ENCODE assay signal across 31 cellular contexts in the genomic region with DNA sequence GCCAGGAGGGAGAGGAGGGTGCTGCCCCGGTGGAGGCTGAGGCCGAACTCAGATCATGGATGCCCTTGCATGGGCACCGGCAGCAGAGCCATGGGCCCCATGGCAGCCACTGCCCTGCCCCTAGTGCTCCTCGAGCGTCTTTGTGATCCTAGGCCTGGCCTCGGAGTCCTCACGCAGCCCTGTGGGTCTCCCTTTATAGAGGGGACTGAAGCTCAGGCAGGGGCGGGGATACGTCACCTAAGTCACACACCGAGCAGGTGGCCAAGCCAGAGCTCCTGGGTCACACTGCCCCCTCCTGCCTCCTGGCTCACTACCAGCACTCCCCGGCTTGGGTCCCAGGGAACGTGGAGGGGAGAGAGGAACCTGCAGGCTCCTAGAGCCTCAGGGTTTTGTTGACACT. TPM values are rescaled to one million over a fixed set of nuclear protein-coding genes. Genes with fewer than 3 reads are reported as not detected.
A peak's percentile ranks its signal among the peaks of the same experiment; 100 is the strongest.
DNase-seq lines count a peak whose midpoint lies in the region; ATAC-seq and TF ChIP-seq lines count a peak whose summit lies in the region.
"Had no signal": no experiment of that assay in that cellular context is flagged by ENCODE, and none has a peak within 500 bp of the region (broad histone marks: within the 10 kb centered on the region; RNA-seq: fewer than 3 reads in every experiment).

No MANE protein-coding gene starts in this region.

- no peaks in the 10 kb centered on the region for H3K27me3 Mint-ChIP-seq in activated naive CD4-positive, alpha-beta T cell treated with anti-CD3 and anti-CD28 coated beads, Interleukin-2, amount 10 ng/mL, durations not matched to agents 7 days and 5 days
- H3K27me3 Mint-ChIP-seq: activated CD8-positive, alpha-beta T cell treated with anti-CD3 and anti-CD28 coated beads for 36 hours; B cell; central memory CD8-positive, alpha-beta T cell; naive thymus-derived CD4-positive, alpha-beta T cell; stimulated activated naive CD8-positive, alpha-beta T cell treated with anti-CD3 and anti-CD28 coated beads, Interleukin-15, amount 100 ng/mL, for 72 hours had no signal

- H3K4me1 ChIP-seq in body of pancreas (no peaks in the 10 kb centered on the region), osteoblast (ENCODE audit: insufficient read depth, low read length) (no peaks in the 10 kb centered on the region), tibial artery (no peaks in the 10 kb centered on the region)

- H3K36me3 ChIP-seq in body of pancreas (replicated peaks in 1 of 2; ENCODE audit: insufficient read depth in 1 of 2, low read depth in 2 of 2) (peaks cover 15 to 51% of the 10 kb centered on the region in 2 donors), osteoblast (ENCODE audit: insufficient read depth, low read length) (peaks cover 63% of the 10 kb centered on the region), tibial artery (peaks cover 78 to 97% (median 92%) of the 10 kb centered on the region in 3 donors)

- H3K36me3 Mint-ChIP-seq in activated naive CD4-positive, alpha-beta T cell treated with anti-CD3 and anti-CD28 coated beads, Interleukin-2, amount 10 ng/mL, durations not matched to agents 7 days and 5 days: peaks cover 19% of the 10 kb centered on the region

- H3K9me3 Mint-ChIP-seq in activated naive CD4-positive, alpha-beta T cell treated with anti-CD3 and anti-CD28 coated beads, Interleukin-2, amount 10 ng/mL, durations not matched to agents 7 days and 5 days: no peaks in the 10 kb centered on the region
- H3K9me3 Mint-ChIP-seq: activated CD8-positive, alpha-beta T cell treated with anti-CD3 and anti-CD28 coated beads for 36 hours; central memory CD8-positive, alpha-beta T cell; naive thymus-derived CD4-positive, alpha-beta T cell; stimulated activated naive CD8-positive, alpha-beta T cell treated with anti-CD3 and anti-CD28 coated beads, Interleukin-15, amount 100 ng/mL, for 72 hours had no signal

- no peaks in the 10 kb centered on the region for H3K79me2 ChIP-seq in osteoblast (ENCODE audit: insufficient read depth, low read length)

- H3K4me3 ChIP-seq in NB4 (ENCODE audit: low read depth, low read length): no peak overlapping the region
- no peak overlapping the region for H3K4me3 ChIP-seq in body of pancreas
- H3K4me3 ChIP-seq in osteoblast (ENCODE audit: insufficient read depth, low read length): no peak overlapping the region
- H3K4me3 ChIP-seq in tibial artery: no peak overlapping the region
- H3K4me3 ChIP-seq: gastrocnemius medialis, K562 had no signal

- no peak for ATAC-seq in body of pancreas
- ATAC-seq: activated CD8-positive, alpha-beta T cell treated with anti-CD3 and anti-CD28 coated beads for 36 hours; HCT116; naive thymus-derived CD4-positive, alpha-beta T cell; stimulated activated naive CD8-positive, alpha-beta T cell treated with anti-CD3 and anti-CD28 coated beads, Interleukin-15, amount 100 ng/mL, for 72 hours had no signal

- DNase-seq in NCI-H82 (lab: John Stamatoyannopoulos, UW) (peak; percentile 27), NCI-H82 treated with DMSO at 0.1 percent for 48 hours (lab: John Stamatoyannopoulos, UW; ENCODE audit: unreplicated experiment) (no peak), NB4 (ENCODE audit: low read depth) (peak; percentile 28), body of pancreas (peak in 3 of 4 donors; percentile 15 to 46 (median 27)), osteoblast (ENCODE audit: insufficient read length, low spot score, missing footprints) (peak; percentile 77), tibial artery (no peak)
- no peak for DNase-seq in stimulated activated CD4-positive, alpha-beta T cell treated with anti-CD3 and anti-CD28 coated beads, Interleukin-12 subunit alpha, Interleukin-12 subunit beta, amount 100 ng/mL, for 4 hours
- DNase-seq in activated naive CD4-positive, alpha-beta T cell treated with anti-CD3 and anti-CD28 coated beads, Interleukin-2, amount 10 ng/mL, durations not matched to agents 7 days and 5 days: no peak
- DNase-seq: activated CD4-positive, alpha-beta T cell treated with anti-CD3 and anti-CD28 coated beads for 1 hour; activated CD8-positive, alpha-beta T cell treated with anti-CD3 and anti-CD28 coated beads for 36 hours; dermis blood vessel endothelial cell; islet precursor cell; naive thymus-derived CD4-positive, alpha-beta T cell; NCI-H1436 treated with DMSO at 0.1 percent for 48 hours; NCI-H2227 treated with DMSO at 0.1 percent for 48 hours; NCI-H748 treated with DMSO at 0.1 percent for 48 hours; occipital lobe; RPMI8226; small intestine; stimulated activated CD4-positive, alpha-beta T cell treated with anti-CD3 and anti-CD28 coated beads, Interleukin-1b, Interleukin-23, amount 100 ng/mL, for 48 hours; stimulated activated CD8-positive, alpha-beta memory T cell treated with anti-CD3 and anti-CD28 coated beads, Interleukin-4, amount 100 ng/mL, for 48 hours; stimulated activated naive CD8-positive, alpha-beta T cell treated with anti-CD3 and anti-CD28 coated beads, Interleukin-15, amount 100 ng/mL, for 72 hours; T-helper 2 cell had no signal

- TF ChIP-seq POLR2A in NB4 (IDR thresholded peaks at IDR 0.05; ENCODE audit: extremely low read depth, insufficient read length) (no peak), body of pancreas (IDR thresholded peaks at IDR 0.05) (no peak)

- no peak overlapping the region for H3K4me2 ChIP-seq in osteoblast (ENCODE audit: insufficient read depth, low read length)

- intact Hi-C loops in body of pancreas (cut with DNase I) (no loop called here), tibial artery (cut with DNase I; ENCODE audit: low total_unique reads) (no loop called here)

- 91 to 100% methylated on average over 2 to 11 of the region's 12 CpGs for WGBS in body of pancreas, 2 donors

- H3K27me3 ChIP-seq in body of pancreas: no peaks in the 10 kb centered on the region
- no peaks in the 10 kb centered on the region for H3K27me3 ChIP-seq in osteoblast (ENCODE audit: insufficient read depth, low read length)
- H3K27me3 ChIP-seq in tibial artery: no peaks in the 10 kb centered on the region
- H3K27me3 ChIP-seq: gastrocnemius medialis had no signal

- H3K27ac Mint-ChIP-seq in activated naive CD4-positive, alpha-beta T cell treated with anti-CD3 and anti-CD28 coated beads, Interleukin-2, amount 10 ng/mL, durations not matched to agents 7 days and 5 days: no peak overlapping the region
- H3K27ac Mint-ChIP-seq: activated CD8-positive, alpha-beta T cell treated with anti-CD3 and anti-CD28 coated beads for 36 hours; B cell; naive thymus-derived CD4-positive, alpha-beta T cell had no signal

- no peak overlapping the region for H3K4me3 Mint-ChIP-seq in activated naive CD4-positive, alpha-beta T cell treated with anti-CD3 and anti-CD28 coated beads, Interleukin-2, amount 10 ng/mL, durations not matched to agents 7 days and 5 days
- H3K4me3 Mint-ChIP-seq: activated CD8-positive, alpha-beta T cell treated with anti-CD3 and anti-CD28 coated beads for 36 hours; B cell; central memory CD8-positive, alpha-beta T cell; naive thymus-derived CD4-positive, alpha-beta T cell; stimulated activated naive CD8-positive, alpha-beta T cell treated with anti-CD3 and anti-CD28 coated beads, Interleukin-15, amount 100 ng/mL, for 72 hours had no signal

- CTCF ChIA-PET in activated naive CD4-positive, alpha-beta T cell treated with anti-CD3 and anti-CD28 coated beads, Interleukin-2, amount 10 ng/mL, durations not matched to agents 7 days and 5 days (lab: Charles Lee): interaction anchor here (1.0 kb wide), 1 partner anchor 13 kb away, joined by 3 read pairs; no protein-coding TSS in a partner anchor

- H3K4me1 Mint-ChIP-seq in activated naive CD4-positive, alpha-beta T cell treated with anti-CD3 and anti-CD28 coated beads, Interleukin-2, amount 10 ng/mL, durations not matched to agents 7 days and 5 days: peaks cover 21% of the 10 kb centered on the region

- H3K27ac ChIP-seq in body of pancreas (no peak overlapping the region), osteoblast (ENCODE audit: low read depth, low read length) (no peak overlapping the region), tibial artery (no peak overlapping the region)
- H3K27ac ChIP-seq: gastrocnemius medialis had no signal

- TF ChIP-seq CTCF in NB4 (IDR thresholded peaks at IDR 0.05; ENCODE audit: low read depth, low read length) (no peak), body of pancreas (IDR thresholded peaks at IDR 0.05) (no peak), osteoblast (IDR thresholded peaks at IDR 0.05; ENCODE audit: extremely low read depth, low read depth, low read length) (no peak), tibial artery (IDR thresholded peaks at IDR 0.05) (no peak)

- H3K9me3 ChIP-seq in body of pancreas: no peaks in the 10 kb centered on the region
- H3K9me3 ChIP-seq in osteoblast (ENCODE audit: low read depth, low read length): no peaks in the 10 kb centered on the region
- no peaks in the 10 kb centered on the region for H3K9me3 ChIP-seq in tibial artery
- H3K9me3 ChIP-seq: gastrocnemius medialis had no signal

- H2AFZ ChIP-seq in osteoblast (ENCODE audit: low read length): no peak overlapping the region

- no peaks in the 10 kb centered on the region for H4K20me1 ChIP-seq in osteoblast (ENCODE audit: insufficient read depth, low read length)

RNA-seq across cellular contexts. Expression of gene DHX34, which starts 28.7 kb away (rescaled TPM):
- total RNA-seq in body of pancreas (10 to 100 TPM; 16.1 to 50.4 TPM), osteoblast (10.9 and 12.7 TPM in 2 replicates)

RNA-seq across cellular contexts. Expression of gene MEIS3, which starts 41.5 kb away (rescaled TPM):
- total RNA-seq in body of pancreas (1 to 10 TPM; 1.3 to 2.3 TPM), osteoblast (8.3 and 19.7 TPM in 2 replicates)
- total RNA-seq: activated CD8-positive, alpha-beta T cell treated with anti-CD3 and anti-CD28 coated beads for 36 hours; B cell; dermis blood vessel endothelial cell had no signal

RNA-seq across cellular contexts. Expression of gene C5AR2, which starts 45.8 kb away (rescaled TPM):
- total RNA-seq in body of pancreas: under 1 TPM in 1 of 2 donors, not detected in 1; 0.52 TPM
- 2.5 and 3.5 TPM in 2 replicates for total RNA-seq in osteoblast
- total RNA-seq: A673, astrocyte, HT-29 had no signal

Comparison
In these comparisons a context has a peak if more than half of its experiments do, and no peak if none do; other contexts are left out.
1. DNase-seq: peak in NCI-H82 (single experiment), NB4 (single experiment), body of pancreas (3 of 4) and osteoblast (single experiment); none in NCI-H82 treated with DMSO at 0.1 percent for 48 hours (single experiment), stimulated activated CD4-positive, alpha-beta T cell treated with anti-CD3 and anti-CD28 coated beads, Interleukin-12 subunit alpha, Interleukin-12 subunit beta, amount 100 ng/mL, for 4 hours (single experiment), activated naive CD4-positive, alpha-beta T cell treated with anti-CD3 and anti-CD28 coated beads, Interleukin-2, amount 10 ng/mL, durations not matched to agents 7 days and 5 days (single experiment) and tibial artery (0 of 2).